Comparison of ENCODE assay signal across 18 cellular contexts in genomic region chr16:87844809-87845208, GRCh38. TPM values are rescaled to one million over a fixed set of nuclear protein-coding genes. Genes with fewer than 3 reads are reported as not detected.
DNase-seq lines count a peak whose midpoint lies in the region; ATAC-seq and TF ChIP-seq lines count a peak whose summit lies in the region.
"Had no signal": no experiment of that assay in that cellular context is flagged by ENCODE, and none has a peak within 500 bp of the region (broad histone marks: within the 10 kb centered on the region; RNA-seq: fewer than 3 reads in every experiment).

No MANE protein-coding gene starts in this region.

- no peak overlapping the region for H3K27ac Mint-ChIP-seq in T-helper 17 cell

- H3K4me3 ChIP-seq in NT2/D1 (ENCODE audit: insufficient read length, low read depth) = no peak overlapping the region
- H3K4me3 ChIP-seq in esophagus (ENCODE audit: low read depth in 1 of 2, low read length in 2 of 2) = no peak overlapping the region
- H3K4me3 ChIP-seq in sigmoid colon = no peak overlapping the region
- H3K4me3 ChIP-seq: HAP-1, pancreas had no signal

- H3K27ac ChIP-seq in esophagus (ENCODE audit: low read depth in 2 of 2, low read length in 1 of 2) (peak overlapping the region; percentile 44 to 48), sigmoid colon (no peak overlapping the region)
- H3K27ac ChIP-seq: 22Rv1, foreskin keratinocyte, pancreas had no signal

- H3K36me3 ChIP-seq in NT2/D1 (ENCODE audit: insufficient read depth, insufficient read length, low read length) = peaks cover 99% of the 10 kb centered on the region
- peaks cover 0 to 17% of the 10 kb centered on the region in 2 donors for H3K36me3 ChIP-seq in esophagus (ENCODE audit: control insufficient read depth in 2 of 2, insufficient read depth in 2 of 2, low read length in 1 of 2)
- peaks cover 0 to 5% (median 2%) of the 10 kb centered on the region in 4 donors for H3K36me3 ChIP-seq in sigmoid colon
- H3K36me3 ChIP-seq: pancreas had no signal

- ATAC-seq in T-helper 17 cell = no peak
- ATAC-seq: pancreas had no signal

- TF ChIP-seq POLR2A in sigmoid colon (IDR thresholded peaks at IDR 0.05) = no peak

- H3K4me3 Mint-ChIP-seq in T-helper 17 cell = no peak overlapping the region
- H3K4me3 Mint-ChIP-seq: CD4-positive, CD25-positive, alpha-beta regulatory T cell had no signal

- DNase-seq in NCI-H82 (lab: John Stamatoyannopoulos, UW) (peak; percentile 54), NCI-H82 treated with DMSO at 0.1 percent for 48 hours (lab: John Stamatoyannopoulos, UW; ENCODE audit: unreplicated experiment) (no peak), NT2/D1 (ENCODE audit: low read depth, low spot score) (no peak), sigmoid colon (peak; percentile 59), NOMO-1 (lab: John Stamatoyannopoulos, UW; ENCODE audit: unreplicated experiment in 2 of 2) (no peak), SW 1271 (lab: John Stamatoyannopoulos, UW) (no peak), T-helper 17 cell (no peak)
- DNase-seq: activated effector memory CD4-positive, alpha-beta T cell treated with Interleukin-2 at 50 U/mL for 16 hours; anterior cingulate cortex; CD4-positive, CD25-positive, alpha-beta regulatory T cell; foreskin keratinocyte; NCI-H2171; NCI-H748 treated with DMSO at 0.1 percent for 48 hours; small intestine had no signal

- intact Hi-C loops in sigmoid colon (cut with DNase I) = no loop called here

- H3K36me3 Mint-ChIP-seq in T-helper 17 cell (ENCODE audit: low read depth) = no peaks in the 10 kb centered on the region
- H3K36me3 Mint-ChIP-seq: CD4-positive, CD25-positive, alpha-beta regulatory T cell had no signal

- H3K4me1 ChIP-seq in NT2/D1 (ENCODE audit: insufficient read depth, insufficient read length) (peaks cover 56% of the 10 kb centered on the region), esophagus (ENCODE audit: control insufficient read depth in 2 of 2, insufficient read depth in 2 of 2, low read length in 1 of 2) (peaks cover 12 to 59% of the 10 kb centered on the region in 2 donors), sigmoid colon (peaks cover 0 to 28% (median 17%) of the 10 kb centered on the region in 4 donors)
- H3K4me1 ChIP-seq: foreskin keratinocyte, HAP-1 had no signal

- peak overlapping the region; percentile 9 for H3K9ac ChIP-seq in NT2/D1 (ENCODE audit: insufficient read length, low read depth)

- H3K27me3 ChIP-seq in NT2/D1 (ENCODE audit: insufficient read depth, insufficient read length) = no peaks in the 10 kb centered on the region
- no peaks in the 10 kb centered on the region for H3K27me3 ChIP-seq in esophagus (ENCODE audit: control insufficient read depth in 1 of 2, insufficient read depth in 2 of 2, low read length in 2 of 2)
- no peaks in the 10 kb centered on the region for H3K27me3 ChIP-seq in sigmoid colon
- H3K27me3 ChIP-seq: foreskin keratinocyte, pancreas had no signal

- 55 to 57% methylated on average over 13 of the region's 13 CpGs for WGBS in esophagus, 2 donors
- 77 to 94% methylated on average over 13 of the region's 13 CpGs for WGBS in sigmoid colon, 2 donors

- peaks cover 6% of the 10 kb centered on the region for H3K4me1 Mint-ChIP-seq in T-helper 17 cell

- no peaks in the 10 kb centered on the region for H3K27me3 Mint-ChIP-seq in T-helper 17 cell
- H3K27me3 Mint-ChIP-seq: CD4-positive, CD25-positive, alpha-beta regulatory T cell had no signal

- H3K9me3 ChIP-seq in NT2/D1 (ENCODE audit: insufficient read depth, low read length) = no peaks in the 10 kb centered on the region
- no peaks in the 10 kb centered on the region for H3K9me3 ChIP-seq in esophagus (ENCODE audit: control insufficient read depth in 2 of 2, insufficient read depth in 1 of 2, low read depth in 1 of 2, low read length in 1 of 2)
- H3K9me3 ChIP-seq in sigmoid colon = no peaks in the 10 kb centered on the region
- no peaks in the 10 kb centered on the region for H3K9me3 ChIP-seq in T-helper 17 cell (ENCODE audit: control insufficient read depth, low read length, poor library complexity, severe bottlenecking)
- H3K9me3 ChIP-seq: HAP-1, pancreas had no signal

- no peak for TF ChIP-seq CTCF in sigmoid colon (IDR thresholded peaks at IDR 0.05)

- no peak for TF ChIP-seq EP300 in sigmoid colon (IDR thresholded peaks at IDR 0.05)

RNA-seq across cellular contexts. Expression of gene SLC7A5, which starts 24.5 kb away (rescaled TPM):
- polyA plus RNA-seq in esophagus (100 to 1,000 TPM; 117 to 138 TPM), sigmoid colon (10 to 100 TPM in 1 of 3 donors, 1 to 10 TPM in 1, under 1 TPM in 1; 0.60 to 44.5 (median 1.2) TPM)
- total RNA-seq in sigmoid colon (1 to 10 TPM; 2.9 to 8.1 (median 3.6) TPM), T-helper 17 cell (10 to 100 TPM; 50.4 to 53.9 TPM)

Comparison
In these comparisons a context has a peak if more than half of its experiments do, and no peak if none do; other contexts are left out.
1. DNase-seq: peak in NCI-H82 (single experiment) and sigmoid colon (single experiment); none in NCI-H82 treated with DMSO at 0.1 percent for 48 hours (single experiment), NT2/D1 (single experiment), NOMO-1 (0 of 2), SW 1271 (0 of 2) and T-helper 17 cell (0 of 3).
2. H3K27ac ChIP-seq: peak in esophagus (2 of 2); none in sigmoid colon (0 of 4).
3. RNA of gene SLC7A5, which starts 24.5 kb away (total RNA-seq): 50.4 to 53.9 TPM in T-helper 17 cell; 2.9 to 8.1 TPM in sigmoid colon; every median in the first group is over 4 times any median in the second.